16 cellular contexts compared by ENCODE assay signal in the genomic region with DNA sequence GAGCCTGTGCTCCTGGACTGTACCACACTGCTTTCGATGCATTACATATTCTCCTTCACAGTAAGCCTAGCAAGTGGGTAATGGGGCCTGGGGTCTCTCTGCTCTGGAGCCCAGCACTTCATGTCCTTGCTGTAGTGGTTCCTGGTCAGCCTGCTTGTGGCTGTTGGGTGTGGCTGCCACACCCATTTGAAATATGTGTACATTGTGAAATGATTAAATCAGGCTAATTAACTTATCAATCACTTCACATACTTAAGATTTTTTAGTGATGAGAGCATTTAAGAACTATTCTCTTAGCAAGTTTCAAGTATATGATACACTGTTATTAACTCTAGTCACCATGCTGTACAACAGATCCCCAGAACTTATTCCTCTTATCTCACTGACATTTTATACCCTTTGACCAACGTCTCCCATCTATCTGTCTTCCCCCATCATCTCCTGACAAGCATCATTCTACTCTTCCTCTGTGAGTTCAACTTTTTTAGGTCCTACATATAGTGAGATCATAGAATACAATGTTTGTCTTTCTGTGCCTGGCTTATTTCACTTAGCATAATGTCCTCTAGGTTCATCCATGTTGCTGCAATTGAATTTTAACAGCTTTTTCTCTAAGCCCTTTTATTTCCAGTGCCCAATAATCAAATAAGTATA.
DNase-seq lines count a peak whose midpoint lies in the region; ATAC-seq, FAIRE-seq and TF ChIP-seq lines count a peak whose summit lies in the region.
"Had no signal": no experiment of that assay in that cellular context is flagged by ENCODE, and none has a peak within 500 bp of the region (broad histone marks: within the 10 kb centered on the region; RNA-seq: fewer than 3 reads in every experiment).

No MANE protein-coding gene starts in this region.

- H3K27me3 ChIP-seq in astrocyte (ENCODE audit: insufficient read depth, low read length): no peaks in the 10 kb centered on the region
- no peaks in the 10 kb centered on the region for H3K27me3 ChIP-seq in kidney epithelial cell (ENCODE audit: control insufficient read depth, insufficient read depth, low read length)
- H3K27me3 ChIP-seq: neutrophil had no signal

- H3K9ac ChIP-seq in astrocyte (ENCODE audit: low read length): no peak overlapping the region

- 10% methylated on average over 2 of the region's 2 CpGs for WGBS in A549 (ENCODE audit: missing lambda C conversion rate)

- peak overlapping the region; percentile 16; the same call in 1 of the 3 replicates for H3K4me2 ChIP-seq in A549
- H3K4me2 ChIP-seq in astrocyte (ENCODE audit: low read length): peak overlapping the region; percentile 49

- H3K36me3 Mint-ChIP-seq in astrocyte (ENCODE audit: low read depth, unreplicated experiment): no peaks in the 10 kb centered on the region
- H3K36me3 Mint-ChIP-seq: brain, WTC11 had no signal

- peaks cover 10% of the 10 kb centered on the region; the same call in 2 of the 3 replicates for H3K4me1 ChIP-seq in A549
- peaks cover 6% of the 10 kb centered on the region for H3K4me1 ChIP-seq in astrocyte (ENCODE audit: insufficient read depth, low read length)

- no peak overlapping the region for H3K27ac ChIP-seq in A549
- no peak overlapping the region for H3K27ac ChIP-seq in astrocyte (ENCODE audit: low read depth, low read length)
- H3K27ac ChIP-seq: neutrophil had no signal

- H3K4me3 ChIP-seq in A549 (no peak overlapping the region), astrocyte (ENCODE audit: insufficient read depth, low read depth, low read length) (no peak overlapping the region), kidney epithelial cell (ENCODE audit: low read depth, low read length) (no peak overlapping the region)
- H3K4me3 ChIP-seq: K562 had no signal

- TF ChIP-seq POLR2A in A549 (IDR thresholded peaks at IDR 0.05; ENCODE audit: low read length): no peak

- CTCF ChIA-PET in A549 (lab: Yijun Ruan, JAX): no interaction called here

- no peaks in the 10 kb centered on the region for H4K20me1 ChIP-seq in astrocyte (ENCODE audit: insufficient read depth, low read length)

- FAIRE-seq in A549 (lab: Jason Lieb, UNC) (no peak), astrocyte (lab: Jason Lieb, UNC) (no peak)
- FAIRE-seq: A204.1, K562 had no signal

- H2AFZ ChIP-seq in astrocyte (ENCODE audit: low read depth, low read length): no peak overlapping the region

- H3K27ac Mint-ChIP-seq in astrocyte (ENCODE audit: unreplicated experiment): peak overlapping the region; percentile 35
- H3K27ac Mint-ChIP-seq: activated T-cell treated with anti-CD3 and anti-CD28 coated beads, Interleukin-2, amount 50 U/mL, for 24 hours; brain; WTC11 had no signal

- no peak for TF ChIP-seq EP300 in A549 (IDR thresholded peaks at IDR 0.05)

- no peaks in the 10 kb centered on the region for H3K36me3 ChIP-seq in astrocyte (ENCODE audit: insufficient read depth, low read length)
- no peaks in the 10 kb centered on the region for H3K36me3 ChIP-seq in kidney epithelial cell (ENCODE audit: control insufficient read depth, insufficient read depth, low read length)
- H3K36me3 ChIP-seq: neutrophil had no signal

- TF ChIP-seq CTCF in A549 (IDR thresholded peaks at IDR 0.05) (no peak), astrocyte (IDR thresholded peaks at IDR 0.05; ENCODE audit: insufficient read depth, low read depth, low read length) (no peak), kidney epithelial cell (IDR thresholded peaks at IDR 0.05; ENCODE audit: insufficient read depth, low read length, poor library complexity, severe bottlenecking) (no peak)

- no peak for TF ChIP-seq RAD21 in A549 (conservative IDR thresholded peaks at IDR 0.05 in 1 of 2, IDR thresholded peaks at IDR 0.05 in 1 of 2)

- no peaks in the 10 kb centered on the region for H3K27me3 Mint-ChIP-seq in astrocyte (ENCODE audit: low read depth, unreplicated experiment)

- H3K9me3 Mint-ChIP-seq in astrocyte (ENCODE audit: unreplicated experiment): no peaks in the 10 kb centered on the region
- H3K9me3 Mint-ChIP-seq: activated T-cell treated with anti-CD3 and anti-CD28 coated beads, Interleukin-2, amount 50 U/mL, for 24 hours; brain; WTC11 had no signal

- H3K4me1 Mint-ChIP-seq in astrocyte (ENCODE audit: low read depth, unreplicated experiment): peaks cover 9% of the 10 kb centered on the region

- no peaks in the 10 kb centered on the region for H3K9me3 ChIP-seq in A549
- H3K9me3 ChIP-seq in astrocyte (ENCODE audit: insufficient read depth, low read depth, low read length): no peaks in the 10 kb centered on the region
- H3K9me3 ChIP-seq: neutrophil had no signal

- ATAC-seq in A549 (peak in 1 of 2 experiments; percentile 38; a peak in 1 of 6 replicates), HG03432 (IDR thresholded peaks at IDR 0.05; ENCODE audit: unreplicated experiment) (no peak), GM19023 (IDR thresholded peaks at IDR 0.05; ENCODE audit: unreplicated experiment) (no peak)
- ATAC-seq: K562, WTC11 had no signal

- no peaks in the 10 kb centered on the region for H3K79me2 ChIP-seq in astrocyte (ENCODE audit: insufficient read depth, low read length)

- peak in 1 of 2 experiments; percentile 21 for DNase-seq in A549 (ENCODE audit: low read depth in 1 of 2, low spot score in 1 of 2)
- DNase-seq in HT-29 (ENCODE audit: low spot score): peak; percentile 1
- DNase-seq in astrocyte (ENCODE audit: low read depth): peak; percentile 74
- peak; percentile 37 for DNase-seq in kidney epithelial cell (ENCODE audit: low read depth)
- no peak for DNase-seq in SK-N-DZ (ENCODE audit: low spot score)
- DNase-seq in T-helper 1 cell: no peak
- DNase-seq: activated T-cell treated with anti-CD3 and anti-CD28 coated beads, Interleukin-2, amount 50 U/mL, for 24 hours; islet precursor cell; stimulated activated CD4-positive, alpha-beta T cell treated with anti-CD3 and anti-CD28 coated beads, Interleukin-2, amount 100 ng/mL, for 48 hours had no signal

- POLR2A ChIA-PET in A549 (lab: Yijun Ruan, JAX): no interaction called here

- no peak overlapping the region for H3K4me3 Mint-ChIP-seq in astrocyte (ENCODE audit: unreplicated experiment)
- H3K4me3 Mint-ChIP-seq: activated T-cell treated with anti-CD3 and anti-CD28 coated beads, Interleukin-2, amount 50 U/mL, for 24 hours; brain; WTC11 had no signal

TF ChIP-seq in A549, 52 proteins besides CTCF, POLR2A, EP300 and RAD21:
- TF ChIP-seq CHD2 (IDR thresholded peaks at IDR 0.05; ENCODE audit: low read length, partially characterized antibody): no peak
- no peak for TF ChIP-seq CHD4 (IDR thresholded peaks at IDR 0.05; ENCODE audit: borderline replicate concordance)
- no peak for TF ChIP-seq EHMT2 (IDR thresholded peaks at IDR 0.05; ENCODE audit: low read depth)
- no peak for TF ChIP-seq ZNF302 (CRISPR knock-in tag; IDR thresholded peaks at IDR 0.05)
- no peak for TF ChIP-seq FOSB (CRISPR knock-in tag; IDR thresholded peaks at IDR 0.05)
- no peak for TF ChIP-seq NFE2L2 (conservative IDR thresholded peaks at IDR 0.05; ENCODE audit: low read length)
- TF ChIP-seq, protein P1, sequence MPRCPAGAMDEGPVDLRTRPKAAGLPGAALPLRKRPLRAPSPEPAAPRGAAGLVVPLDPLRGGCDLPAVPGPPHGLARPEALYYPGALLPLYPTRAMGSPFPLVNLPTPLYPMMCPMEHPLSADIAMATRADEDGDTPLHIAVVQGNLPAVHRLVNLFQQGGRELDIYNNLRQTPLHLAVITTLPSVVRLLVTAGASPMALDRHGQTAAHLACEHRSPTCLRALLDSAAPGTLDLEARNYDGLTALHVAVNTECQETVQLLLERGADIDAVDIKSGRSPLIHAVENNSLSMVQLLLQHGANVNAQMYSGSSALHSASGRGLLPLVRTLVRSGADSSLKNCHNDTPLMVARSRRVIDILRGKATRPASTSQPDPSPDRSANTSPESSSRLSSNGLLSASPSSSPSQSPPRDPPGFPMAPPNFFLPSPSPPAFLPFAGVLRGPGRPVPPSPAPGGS (IDR thresholded peaks at IDR 0.05): no peak

Comparison
In these comparisons a context has a peak if more than half of its experiments do, and no peak if none do; other contexts are left out.
1. DNase-seq: peak in HT-29 (single experiment), astrocyte (single experiment) and kidney epithelial cell (single experiment); none in SK-N-DZ (single experiment) and T-helper 1 cell (0 of 5).